Comparison of ENCODE assay signal across 16 cellular contexts in the genomic region with DNA sequence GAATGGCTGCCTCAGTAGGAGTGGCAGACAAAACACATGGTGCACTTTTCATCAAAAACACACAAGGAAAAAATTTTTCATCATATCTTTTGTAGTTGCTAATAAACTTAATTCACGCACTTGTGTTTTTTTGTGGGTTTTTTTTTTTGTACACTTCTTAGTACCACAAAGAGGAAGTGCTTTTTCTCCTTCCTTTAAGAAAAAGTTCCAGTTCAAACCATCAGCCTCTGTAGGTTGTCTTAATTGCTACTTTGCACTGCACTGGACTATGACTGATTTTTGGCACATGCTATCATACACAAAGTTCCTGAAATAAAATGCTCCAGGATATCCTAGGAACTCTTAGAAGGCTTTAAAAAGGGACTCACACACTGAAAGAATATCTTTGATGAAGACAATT. TPM values are rescaled to one million over a fixed set of nuclear protein-coding genes. Genes with fewer than 3 reads are reported as not detected.
DNase-seq lines count a peak whose midpoint lies in the region; ATAC-seq and TF ChIP-seq lines count a peak whose summit lies in the region.
"Had no signal": no experiment of that assay in that cellular context is flagged by ENCODE, and none has a peak within 500 bp of the region (broad histone marks: within the 10 kb centered on the region; RNA-seq: fewer than 3 reads in every experiment).

A gene (plus strand): TSS at position 242 of the 400 bp plus-strand sequence. CDS start 681 bp downstream, outside the sequence.

- peaks cover 20 to 27% (median 23%) of the 10 kb centered on the region in 10 experiments for H3K4me1 ChIP-seq in BLaER1 treated with 17β-estradiol and CSF1 and Interleukin-3, amounts not matched to agents 10 nM and 100 nM
- H3K4me1 ChIP-seq in OCI-LY3 (ENCODE audit: low read length) (peaks cover 28% of the 10 kb centered on the region), mucosa of descending colon (ENCODE audit: low read depth) (no peaks in the 10 kb centered on the region), heart right ventricle (no peaks in the 10 kb centered on the region)

- H3K4me3 ChIP-seq in BLaER1 treated with 17β-estradiol and CSF1 and Interleukin-3, amounts not matched to agents 10 nM and 100 nM = no peak within 1 kb of the TSS
- no peak within 1 kb of the TSS for H3K4me3 ChIP-seq in OCI-LY3 (ENCODE audit: low read length)
- no peak within 1 kb of the TSS for H3K4me3 ChIP-seq in mucosa of descending colon
- H3K4me3 ChIP-seq in heart right ventricle = no peak within 1 kb of the TSS
- H3K4me3 ChIP-seq: GM23338 had no signal

- H3K4me1 Mint-ChIP-seq in memory B cell = peaks cover 12% of the 10 kb centered on the region
- peaks cover 13% of the 10 kb centered on the region for H3K4me1 Mint-ChIP-seq in activated T-helper 2 cell treated with anti-CD3 and anti-CD28 coated beads, Interferon-gamma antibody, Interleukin-2, Interleukin-4, amounts not matched to agents 10 μg/mL and 5 μg/mL and 100 μg/mL, durations not matched to agents 14 hours and 24 hours and 36 hours (ENCODE audit: low read depth)

- TF ChIP-seq CTCF in OCI-LY3 (IDR thresholded peaks at IDR 0.05; ENCODE audit: low read depth, low read length) (no peak), mucosa of descending colon (IDR thresholded peaks at IDR 0.05) (no peak), heart right ventricle (IDR thresholded peaks at IDR 0.05) (no peak)

- no peaks in the 10 kb centered on the region for H3K79me2 ChIP-seq in OCI-LY3 (ENCODE audit: low read length)

- H4K20me1 ChIP-seq in BLaER1 treated with 17β-estradiol and CSF1 and Interleukin-3, amounts not matched to agents 10 nM and 100 nM = no peaks in the 10 kb centered on the region
- no peaks in the 10 kb centered on the region for H4K20me1 ChIP-seq in OCI-LY3 (ENCODE audit: insufficient read depth, low read length)

- 48 to 69% methylated on average over 1 of the region's 1 CpG for WGBS in heart right ventricle, 2 donors

- H3K27me3 Mint-ChIP-seq in memory B cell = no peaks in the 10 kb centered on the region
- no peaks in the 10 kb centered on the region for H3K27me3 Mint-ChIP-seq in activated T-helper 2 cell treated with anti-CD3 and anti-CD28 coated beads, Interferon-gamma antibody, Interleukin-2, Interleukin-4, amounts not matched to agents 10 μg/mL and 5 μg/mL and 100 μg/mL, durations not matched to agents 14 hours and 24 hours and 36 hours (ENCODE audit: low read depth)

- H3K27me3 ChIP-seq in BLaER1 treated with 17β-estradiol and CSF1 and Interleukin-3, amounts not matched to agents 10 nM and 100 nM = no peaks in the 10 kb centered on the region
- H3K27me3 ChIP-seq in OCI-LY3 (ENCODE audit: low read depth, low read length) = no peaks in the 10 kb centered on the region
- peaks cover 0 to under 1% (median 0%) of the 10 kb centered on the region in 7 donors for H3K27me3 ChIP-seq in heart right ventricle

- H3K4me3 Mint-ChIP-seq in memory B cell = no peak within 1 kb of the TSS
- H3K4me3 Mint-ChIP-seq in activated T-helper 2 cell treated with anti-CD3 and anti-CD28 coated beads, Interferon-gamma antibody, Interleukin-2, Interleukin-4, amounts not matched to agents 10 μg/mL and 5 μg/mL and 100 μg/mL, durations not matched to agents 14 hours and 24 hours and 36 hours (ENCODE audit: low read depth) = no peak within 1 kb of the TSS
- H3K4me3 Mint-ChIP-seq: CD14-positive monocyte, GM23338 had no signal

- ATAC-seq in memory B cell (ENCODE audit: low read depth) (peak; percentile 39), mucosa of descending colon (no peak), heart right ventricle (no peak)
- ATAC-seq: GM23338 had no signal

- peaks cover 0 to 7% (median 0%) of the 10 kb centered on the region in 11 experiments; a peak in 1 of 22 replicates for H3K9me3 ChIP-seq in BLaER1 treated with 17β-estradiol and CSF1 and Interleukin-3, amounts not matched to agents 10 nM and 100 nM (replicated peaks in 1 of 11)
- H3K9me3 ChIP-seq in OCI-LY3 (ENCODE audit: insufficient read depth, low read length) (no peaks in the 10 kb centered on the region), mucosa of descending colon (no peaks in the 10 kb centered on the region), heart right ventricle (no peaks in the 10 kb centered on the region)

- no peak within 1 kb of the TSS; a peak in 1 of 22 replicates for H3K9ac ChIP-seq in BLaER1 treated with 17β-estradiol and CSF1 and Interleukin-3, amounts not matched to agents 10 nM and 100 nM
- H3K9ac ChIP-seq in OCI-LY3 (ENCODE audit: low read length) = no peak within 1 kb of the TSS

- peak within 1 kb of the TSS; percentile 19 to 59 (median 37); a peak in 21 of 22 replicates for H3K4me2 ChIP-seq in BLaER1 treated with 17β-estradiol and CSF1 and Interleukin-3, amounts not matched to agents 10 nM and 100 nM
- peak within 1 kb of the TSS; percentile 50 for H3K4me2 ChIP-seq in OCI-LY3 (ENCODE audit: low read length)
- H3K4me2 ChIP-seq: GM23338 had no signal

- intact Hi-C loops in mucosa of descending colon (cut with DNase I, micrococcal nuclease) (no loop called here), heart right ventricle (cut with DNase I) (no loop called here)
- intact Hi-C loops in activated T-helper 2 cell treated with anti-CD3 and anti-CD28 coated beads, Interferon-gamma antibody, Interleukin-2, Interleukin-4, amounts not matched to agents 10 μg/mL and 5 μg/mL and 100 μg/mL, durations not matched to agents 14 hours and 24 hours and 36 hours (cut with micrococcal nuclease) = no loop called here

- H3K36me3 ChIP-seq in BLaER1 treated with 17β-estradiol and CSF1 and Interleukin-3, amounts not matched to agents 10 nM and 100 nM = no peaks in the 10 kb centered on the region
- H3K36me3 ChIP-seq in OCI-LY3 (replicated peaks; ENCODE audit: low read depth, low read length) = no peaks in the 10 kb centered on the region
- no peaks in the 10 kb centered on the region for H3K36me3 ChIP-seq in mucosa of descending colon (ENCODE audit: low read depth)
- no peaks in the 10 kb centered on the region for H3K36me3 ChIP-seq in heart right ventricle

- H3K9me3 Mint-ChIP-seq in memory B cell = no peaks in the 10 kb centered on the region
- no peaks in the 10 kb centered on the region for H3K9me3 Mint-ChIP-seq in activated T-helper 2 cell treated with anti-CD3 and anti-CD28 coated beads, Interferon-gamma antibody, Interleukin-2, Interleukin-4, amounts not matched to agents 10 μg/mL and 5 μg/mL and 100 μg/mL, durations not matched to agents 14 hours and 24 hours and 36 hours
- H3K9me3 Mint-ChIP-seq: CD14-positive monocyte, GM23338 had no signal

- DNase-seq in NCI-H345 (lab: John Stamatoyannopoulos, UW) (peak; percentile 3), NCI-H345 treated with DMSO at 0.1 percent for 48 hours (lab: John Stamatoyannopoulos, UW; ENCODE audit: unreplicated experiment) (no peak), memory B cell (ENCODE audit: low spot score in 2 of 2) (no peak), mucosa of descending colon (no peak), heart right ventricle (no peak)
- DNase-seq in activated T-helper 2 cell treated with anti-CD3 and anti-CD28 coated beads, Interferon-gamma antibody, Interleukin-2, Interleukin-4, amounts not matched to agents 10 μg/mL and 5 μg/mL and 100 μg/mL, durations not matched to agents 14 hours and 24 hours and 36 hours (ENCODE audit: low spot score) = no peak
- DNase-seq: DND-41, GDM1, NCI-H1105, NCI-H1694 treated with DMSO at 0.1 percent for 48 hours, NCI-H510A, SIG-M5 had no signal

- H3K36me3 Mint-ChIP-seq in memory B cell = no peaks in the 10 kb centered on the region
- H3K36me3 Mint-ChIP-seq in activated T-helper 2 cell treated with anti-CD3 and anti-CD28 coated beads, Interferon-gamma antibody, Interleukin-2, Interleukin-4, amounts not matched to agents 10 μg/mL and 5 μg/mL and 100 μg/mL, durations not matched to agents 14 hours and 24 hours and 36 hours (ENCODE audit: low read depth) = no peaks in the 10 kb centered on the region
- H3K36me3 Mint-ChIP-seq: CD14-positive monocyte had no signal

- peak within 1 kb of the TSS in 1 of 11 experiments; percentile 29; a peak in 2 of 22 replicates for H3K27ac ChIP-seq in BLaER1 treated with 17β-estradiol and CSF1 and Interleukin-3, amounts not matched to agents 10 nM and 100 nM
- no peak within 1 kb of the TSS for H3K27ac ChIP-seq in OCI-LY3 (ENCODE audit: low read length)
- no peak within 1 kb of the TSS for H3K27ac ChIP-seq in heart right ventricle

- H3K27ac Mint-ChIP-seq in memory B cell = peak within 1 kb of the TSS; percentile 55
- no peak within 1 kb of the TSS for H3K27ac Mint-ChIP-seq in activated T-helper 2 cell treated with anti-CD3 and anti-CD28 coated beads, Interferon-gamma antibody, Interleukin-2, Interleukin-4, amounts not matched to agents 10 μg/mL and 5 μg/mL and 100 μg/mL, durations not matched to agents 14 hours and 24 hours and 36 hours
- H3K27ac Mint-ChIP-seq: CD14-positive monocyte, GM23338 had no signal

- peak within 1 kb of the TSS; percentile 89 for H2AFZ ChIP-seq in OCI-LY3 (ENCODE audit: low read depth, low read length)
- H2AFZ ChIP-seq: GM23338 had no signal

RNA-seq across cellular contexts. Expression of the gene that starts here (rescaled TPM):
- total RNA-seq in mucosa of descending colon = under 1 TPM in 2 of 3 donors, not detected in 1; 0.19 TPM
- under 1 TPM in 8 of 10 donors, not detected in 2; 0.07 to 0.36 (median 0.21) TPM for total RNA-seq in heart right ventricle
- under 1 TPM in 1 of 2 donors, not detected in 1; 0.01 TPM for polyA plus RNA-seq in heart right ventricle
- total RNA-seq in activated T-helper 2 cell treated with anti-CD3 and anti-CD28 coated beads, Interferon-gamma antibody, Interleukin-2, Interleukin-4, amounts not matched to agents 10 μg/mL and 5 μg/mL and 100 μg/mL, durations not matched to agents 14 hours and 24 hours and 36 hours = 7.6 and 7.8 TPM in 2 replicates
- polyA plus RNA-seq: CD14-positive monocyte had no signal
